Comparison of ENCODE assay signal across 8 cellular contexts in genomic region chr12:6200266-6201198, GRCh38. TPM values are rescaled to one million over a fixed set of nuclear protein-coding genes. Genes with fewer than 3 reads are reported as not detected.
DNase-seq lines count a peak whose midpoint lies in the region; TF ChIP-seq lines count a peak whose summit lies in the region.

CD9 (plus strand) TSS chr12:6200400; CDS start chr12:6200500, 100 bp downstream.

- 4% methylated on average over 33 of the region's 79 CpGs for WGBS in esophagus muscularis mucosa
- WGBS in suprapubic skin: 0% methylated on average over 29 of the region's 79 CpGs

- H3K4me1 Mint-ChIP-seq in Caco-2 (ENCODE audit: low read depth, unreplicated experiment): peaks cover 47% of the 10 kb centered on the region

- peaks cover 3% of the 10 kb centered on the region; the same call in 1 of the 2 replicates for H3K36me3 ChIP-seq in Caco-2 (ENCODE audit: control insufficient read depth, insufficient read depth, low read length)
- H3K36me3 ChIP-seq in esophagus muscularis mucosa: no peaks in the 10 kb centered on the region
- no peaks in the 10 kb centered on the region for H3K36me3 ChIP-seq in suprapubic skin

- H3K4me3 Mint-ChIP-seq in Caco-2 (ENCODE audit: unreplicated experiment): peak within 1 kb of the TSS; percentile 79

- TF ChIP-seq POLR2A in esophagus muscularis mucosa (IDR thresholded peaks at IDR 0.05; ENCODE audit: low read depth) (peak; percentile 47), suprapubic skin (IDR thresholded peaks at IDR 0.05) (peak in 1 of 2 donors; percentile 59)

- H3K36me3 Mint-ChIP-seq in Caco-2 (ENCODE audit: insufficient read depth, unreplicated experiment): peaks cover 2% of the 10 kb centered on the region

- CTCF ChIA-PET in Caco-2 (lab: Charles Lee): interaction anchor here (0.6 to 3.7 kb wide), 7 partner anchors 22 to 738 kb away, joined by 3 to 36 read pairs (median 5); no protein-coding TSS in a partner anchor

- H3K27ac ChIP-seq in esophagus muscularis mucosa (replicated peaks in 1 of 4): peak within 1 kb of the TSS; percentile 94 to 100 (median 98)
- peak within 1 kb of the TSS; percentile 99 for H3K27ac ChIP-seq in suprapubic skin

- POLR2A ChIA-PET in Caco-2 (lab: Charles Lee): interaction anchor here (1.3 kb wide), 2 partner anchors 29 to 116 kb away, joined by 4 to 5 read pairs; no protein-coding TSS in a partner anchor

- no peak for TF ChIP-seq EP300 in esophagus muscularis mucosa (IDR thresholded peaks at IDR 0.05)
- TF ChIP-seq EP300 in suprapubic skin (IDR thresholded peaks at IDR 0.05): no peak

- no peaks in the 10 kb centered on the region for H3K27me3 Mint-ChIP-seq in Caco-2 (ENCODE audit: insufficient read depth, unreplicated experiment)

- H3K9me3 Mint-ChIP-seq in Caco-2 (ENCODE audit: unreplicated experiment): no peaks in the 10 kb centered on the region

- TF ChIP-seq CTCF in Caco-2 (IDR thresholded peaks at IDR 0.05; ENCODE audit: insufficient read depth in 1 of 2, low read depth in 1 of 2, low read length in 1 of 2, severe bottlenecking in 1 of 2, unreplicated experiment in 1 of 2): no peak
- no peak for TF ChIP-seq CTCF in esophagus muscularis mucosa (IDR thresholded peaks at IDR 0.05)
- TF ChIP-seq CTCF in suprapubic skin (IDR thresholded peaks at IDR 0.05): no peak

- H3K4me3 ChIP-seq in Caco-2 (ENCODE audit: low read depth, low read length) (peak within 1 kb of the TSS; percentile 89), esophagus muscularis mucosa (peak within 1 kb of the TSS; percentile 78 to 100 (median 98)), suprapubic skin (peak within 1 kb of the TSS; percentile 100)

- no TSS peak for BruUV-seq in Caco-2 (replicated peaks; lab: Mats Ljungman, UMichigan)

- peaks cover 60% of the 10 kb centered on the region for H3K4me1 ChIP-seq in Caco-2
- peaks cover 50 to 83% (median 80%) of the 10 kb centered on the region in 4 donors for H3K4me1 ChIP-seq in esophagus muscularis mucosa
- peaks cover 77% of the 10 kb centered on the region for H3K4me1 ChIP-seq in suprapubic skin

- peak within 1 kb of the TSS; percentile 39 for H3K27ac Mint-ChIP-seq in Caco-2 (ENCODE audit: unreplicated experiment)

- DNase-seq in Caco-2 (peak; percentile 84 to 85), LoVo (ENCODE audit: low spot score) (peak; percentile 77), esophagus muscularis mucosa (ENCODE audit: extremely low spot score) (no peak), myocyte (ENCODE audit: low read depth) (peak; percentile 75), suprapubic skin (ENCODE audit: low spot score in 2 of 2) (no peak), NCI-H524 treated with DMSO at 0.1 percent for 48 hours (lab: John Stamatoyannopoulos, UW) (no peak), AG08395 (ENCODE audit: low spot score) (no peak)
- DNase-seq in activated CD8-positive, alpha-beta memory T cell treated with anti-CD3 and anti-CD28 coated beads, Interleukin-2, amount 50 U/mL, for 48 hours: peak; percentile 71

- no peaks in the 10 kb centered on the region for H3K9me3 ChIP-seq in Caco-2
- no peaks in the 10 kb centered on the region for H3K9me3 ChIP-seq in esophagus muscularis mucosa
- no peaks in the 10 kb centered on the region for H3K9me3 ChIP-seq in suprapubic skin

- intact Hi-C loops in Caco-2 (cut with micrococcal nuclease; ENCODE audit: unreplicated experiment) (loop anchor here (1.0 kb wide), 2 partner anchors 29 to 35 kb away; no protein-coding TSS in a partner anchor), esophagus muscularis mucosa (cut with DNase I) (loop anchor here (2.0 kb wide), 1 partner anchor 30 kb away; no protein-coding TSS in a partner anchor)

- H3K27me3 ChIP-seq in Caco-2 (replicated peaks; ENCODE audit: control insufficient read depth, insufficient read depth, low read length) (no peaks in the 10 kb centered on the region), esophagus muscularis mucosa (no peaks in the 10 kb centered on the region), suprapubic skin (no peaks in the 10 kb centered on the region)

RNA-seq across cellular contexts. Expression of gene CD9, which starts in this region (rescaled TPM):
- total RNA-seq in Caco-2 (2022) (170 and 179 TPM in 2 replicates), esophagus muscularis mucosa (100 to 1,000 TPM; 349 to 416 (median 399) TPM), myocyte (16.4 and 22.7 TPM in 2 replicates), suprapubic skin (100 to 1,000 TPM; 420 to 548 (median 475) TPM)
- polyA plus RNA-seq in myocyte (2012): 35.3 TPM

Comparison
In these comparisons a context has a peak if more than half of its experiments do, and no peak if none do; other contexts are left out.
1. DNase-seq: peak in Caco-2 (2 of 2), LoVo (single experiment), activated CD8-positive, alpha-beta memory T cell treated with anti-CD3 and anti-CD28 coated beads, Interleukin-2, amount 50 U/mL, for 48 hours (single experiment) and myocyte (single experiment); none in esophagus muscularis mucosa (single experiment), suprapubic skin (0 of 2), NCI-H524 treated with DMSO at 0.1 percent for 48 hours (single experiment) and AG08395 (single experiment).
2. Peak in every context shown above with its lines, with median percentiles within 50 percentile points of each other: H3K4me3 ChIP-seq.